1 cellular context compared by ENCODE assay signal in genomic region chr19:38013913-38014575, GRCh38.
TF ChIP-seq lines count a peak whose summit lies in the region.

No MANE protein-coding gene starts in this region.

TF ChIP-seq in H1, 55 proteins besides CTCF, POLR2A, EP300 and RAD21:
- TF ChIP-seq ASH2L (IDR thresholded peaks at IDR 0.05; ENCODE audit: low read length) (no peak), SP4 (IDR thresholded peaks at IDR 0.05; ENCODE audit: low read length) (no peak), POLR2AphosphoS5 (IDR thresholded peaks at IDR 0.05; ENCODE audit: low read depth, low read length) (no peak), TEAD4 (IDR thresholded peaks at IDR 0.05; ENCODE audit: low read depth, low read length) (no peak), SP2 (IDR thresholded peaks at IDR 0.05; ENCODE audit: low read length) (no peak), TAF7 (optimal IDR thresholded peaks at IDR 0.05; ENCODE audit: borderline replicate concordance, low read depth, low read length) (no peak), HDAC6 (IDR thresholded peaks at IDR 0.05; ENCODE audit: low read depth, low read length) (no peak)
TF ChIP-seq in H1: peak in this region for 0.
